ENCODE assay signal across 2 cellular contexts in genomic region chr18:75782826-75783225, GRCh38.
TF ChIP-seq lines count a peak whose summit lies in the region.

No MANE protein-coding gene starts in this region.

TF ChIP-seq in GM23338, 12 proteins besides CTCF, POLR2A, EP300 and RAD21:
- no peak for TF ChIP-seq ZNF331 (CRISPR knock-in tag; IDR thresholded peaks at IDR 0.05; ENCODE audit: low read depth)
- no peak for TF ChIP-seq STAT1 (IDR thresholded peaks at IDR 0.05; ENCODE audit: unreplicated experiment)
- TF ChIP-seq EZH2 (IDR thresholded peaks at IDR 0.05; ENCODE audit: low read depth, unreplicated experiment): no peak
- no peak for TF ChIP-seq ZNF462 (CRISPR knock-in tag; IDR thresholded peaks at IDR 0.05)
- TF ChIP-seq JUNB (IDR thresholded peaks at IDR 0.05; ENCODE audit: unreplicated experiment): no peak
- TF ChIP-seq POLR2AphosphoS5 (IDR thresholded peaks at IDR 0.05; ENCODE audit: low read depth): no peak
- no peak for TF ChIP-seq ZNF114 (CRISPR knock-in tag; IDR thresholded peaks at IDR 0.05)
- no peak for TF ChIP-seq REST (IDR thresholded peaks at IDR 0.05; ENCODE audit: unreplicated experiment)
- no peak for TF ChIP-seq CREB1 (CRISPR knock-in tag; IDR thresholded peaks at IDR 0.05; ENCODE audit: low read depth)
- TF ChIP-seq NANOG (IDR thresholded peaks at IDR 0.05; ENCODE audit: borderline replicate concordance): no peak
- TF ChIP-seq EZH2phosphoT487 (IDR thresholded peaks at IDR 0.05; ENCODE audit: unreplicated experiment): no peak
- no peak for TF ChIP-seq ETS1 (IDR thresholded peaks at IDR 0.05)

TF ChIP-seq in H1, 55 proteins besides CTCF, POLR2A, EP300 and RAD21:
- no peak for TF ChIP-seq NRF1 (IDR thresholded peaks at IDR 0.05; ENCODE audit: low read depth, low read length)
